Comparison of ENCODE assay signal across 16 cellular contexts in genomic region chr18:58234359-58234741, GRCh38.
"Had no signal": no experiment of that assay in that cellular context is flagged by ENCODE, and none has a peak within 500 bp of the region (broad histone marks: within the 10 kb centered on the region; RNA-seq: fewer than 3 reads in every experiment).

No MANE protein-coding gene starts in this region.

- DNase-seq: activated CD4-positive, alpha-beta T cell treated with anti-CD3 and anti-CD28 coated beads for 4 hours; activated CD8-positive, alpha-beta memory T cell treated with anti-CD3 and anti-CD28 coated beads, Interleukin-2, amount 50 U/mL, for 4 hours; activated CD8-positive, alpha-beta T cell treated with anti-CD3 and anti-CD28 coated beads for 36 hours; activated naive CD8-positive, alpha-beta T cell treated with anti-CD3 and anti-CD28 coated beads, Interleukin-2, amount 10 ng/mL, durations not matched to agents 7 days and 5 days; activated T-cell treated with anti-CD3 and anti-CD28 coated beads, Interleukin-2, amount 50 U/mL, for 72 hours; effector memory CD8-positive, alpha-beta T cell; immature natural killer cell; nucleus accumbens; stimulated activated CD4-positive, alpha-beta T cell treated with anti-CD3 and anti-CD28 coated beads, Interleukin-12 subunit alpha, Interleukin-12 subunit beta, amount 100 ng/mL, for 4 hours; stimulated activated naive CD8-positive, alpha-beta T cell treated with anti-CD3 and anti-CD28 coated beads, Interleukin-15, Interleukin-2, amounts not matched to agents 100 U/mL and 50 U/mL, for 24 hours; T-helper 9 cell had no signal

- H3K9me3 ChIP-seq: mucosa of descending colon, thoracic aorta had no signal

- FAIRE-seq: astrocyte had no signal

- H3K4me3 ChIP-seq: coronary artery, mucosa of descending colon, thoracic aorta had no signal

- ATAC-seq: activated CD8-positive, alpha-beta T cell treated with anti-CD3 and anti-CD28 coated beads for 36 hours; activated T-cell treated with anti-CD3 and anti-CD28 coated beads, Interleukin-2, amount 50 U/mL, for 72 hours; effector memory CD8-positive, alpha-beta T cell; natural killer cell treated with Interleukin-12 subunit alpha and Interleukin-12 subunit beta and Interleukin-15 and Interleukin-18, amount 100 ng/mL, for 72 hours; stimulated activated naive CD8-positive, alpha-beta T cell treated with anti-CD3 and anti-CD28 coated beads, Interleukin-15, Interleukin-2, amounts not matched to agents 100 U/mL and 50 U/mL, for 24 hours had no signal

- H3K4me3 Mint-ChIP-seq: activated CD8-positive, alpha-beta T cell treated with anti-CD3 and anti-CD28 coated beads for 36 hours; activated naive CD8-positive, alpha-beta T cell treated with anti-CD3 and anti-CD28 coated beads, Interleukin-2, amount 10 ng/mL, durations not matched to agents 7 days and 5 days; activated T-cell treated with anti-CD3 and anti-CD28 coated beads, Interleukin-2, amount 50 U/mL, for 72 hours; effector memory CD8-positive, alpha-beta T cell; immature natural killer cell; natural killer cell treated with Interleukin-12 subunit alpha and Interleukin-12 subunit beta and Interleukin-15 and Interleukin-18, amount 100 ng/mL, for 72 hours had no signal

- H3K36me3 ChIP-seq: thoracic aorta had no signal

- H3K36me3 Mint-ChIP-seq: activated naive CD8-positive, alpha-beta T cell treated with anti-CD3 and anti-CD28 coated beads, Interleukin-2, amount 10 ng/mL, durations not matched to agents 7 days and 5 days; immature natural killer cell; natural killer cell treated with Interleukin-12 subunit alpha and Interleukin-12 subunit beta and Interleukin-15 and Interleukin-18, amount 100 ng/mL, for 72 hours had no signal

- H3K27ac Mint-ChIP-seq: activated CD8-positive, alpha-beta T cell treated with anti-CD3 and anti-CD28 coated beads for 36 hours; activated naive CD8-positive, alpha-beta T cell treated with anti-CD3 and anti-CD28 coated beads, Interleukin-2, amount 10 ng/mL, durations not matched to agents 7 days and 5 days; activated T-cell treated with anti-CD3 and anti-CD28 coated beads, Interleukin-2, amount 50 U/mL, for 72 hours; effector memory CD8-positive, alpha-beta T cell; immature natural killer cell; natural killer cell treated with Interleukin-12 subunit alpha and Interleukin-12 subunit beta and Interleukin-15 and Interleukin-18, amount 100 ng/mL, for 72 hours had no signal

- H3K27me3 Mint-ChIP-seq: activated CD8-positive, alpha-beta T cell treated with anti-CD3 and anti-CD28 coated beads for 36 hours; activated naive CD8-positive, alpha-beta T cell treated with anti-CD3 and anti-CD28 coated beads, Interleukin-2, amount 10 ng/mL, durations not matched to agents 7 days and 5 days; effector memory CD8-positive, alpha-beta T cell; natural killer cell treated with Interleukin-12 subunit alpha and Interleukin-12 subunit beta and Interleukin-15 and Interleukin-18, amount 100 ng/mL, for 72 hours had no signal

- H3K27ac ChIP-seq: coronary artery, thoracic aorta had no signal

- H3K4me1 Mint-ChIP-seq: activated naive CD8-positive, alpha-beta T cell treated with anti-CD3 and anti-CD28 coated beads, Interleukin-2, amount 10 ng/mL, durations not matched to agents 7 days and 5 days; immature natural killer cell had no signal

- H3K9me3 Mint-ChIP-seq: activated naive CD8-positive, alpha-beta T cell treated with anti-CD3 and anti-CD28 coated beads, Interleukin-2, amount 10 ng/mL, durations not matched to agents 7 days and 5 days; effector memory CD8-positive, alpha-beta T cell; immature natural killer cell; natural killer cell treated with Interleukin-12 subunit alpha and Interleukin-12 subunit beta and Interleukin-15 and Interleukin-18, amount 100 ng/mL, for 72 hours had no signal
